Comparison of ENCODE assay signal across 20 cellular contexts in genomic region chr1:115753830-115754229, GRCh38. TPM values are rescaled to one million over a fixed set of nuclear protein-coding genes. Genes with fewer than 3 reads are reported as not detected.
A peak's percentile ranks its signal among the peaks of the same experiment; 100 is the strongest.
DNase-seq lines count a peak whose midpoint lies in the region; ATAC-seq and TF ChIP-seq lines count a peak whose summit lies in the region.
"Had no signal": no experiment of that assay in that cellular context is flagged by ENCODE, and none has a peak within 500 bp of the region (broad histone marks: within the 10 kb centered on the region; RNA-seq: fewer than 3 reads in every experiment).

No MANE protein-coding gene starts in this region.

- H3K9me3 ChIP-seq in HEK293 (ENCODE audit: control insufficient read depth, insufficient read depth, low read depth, low read length) (no peaks in the 10 kb centered on the region), ascending aorta (no peaks in the 10 kb centered on the region), right cardiac atrium (ENCODE audit: control insufficient read depth, low read length) (no peaks in the 10 kb centered on the region), prostate gland (no peaks in the 10 kb centered on the region), neural progenitor cell (ENCODE audit: low read depth) (no peaks in the 10 kb centered on the region)
- H3K9me3 ChIP-seq: A549, BE2C, right lobe of liver had no signal

- no peak overlapping the region for H3K4me2 ChIP-seq in neural progenitor cell
- H3K4me2 ChIP-seq: A549 had no signal

- H3K27me3 ChIP-seq in ascending aorta: no peaks in the 10 kb centered on the region
- H3K27me3 ChIP-seq in right cardiac atrium (ENCODE audit: control insufficient read depth, insufficient read depth): no peaks in the 10 kb centered on the region
- H3K27me3 ChIP-seq in prostate gland (replicated peaks; ENCODE audit: insufficient read depth): no peaks in the 10 kb centered on the region
- no peaks in the 10 kb centered on the region for H3K27me3 ChIP-seq in neural progenitor cell
- H3K27me3 ChIP-seq: BE2C, right lobe of liver had no signal

- no peaks in the 10 kb centered on the region for H3K79me2 ChIP-seq in neural progenitor cell (ENCODE audit: low read depth)

- intact Hi-C loops in ascending aorta (cut with DNase I): no loop called here
- intact Hi-C loops in right cardiac atrium (cut with DNase I): no loop called here
- intact Hi-C loops in prostate gland (cut with DNase I): no loop called here

- no peaks in the 10 kb centered on the region for H3K36me3 Mint-ChIP-seq in neural progenitor cell

- H3K4me3 Mint-ChIP-seq in neural progenitor cell: no peak overlapping the region
- H3K4me3 Mint-ChIP-seq: activated CD4-positive, alpha-beta memory T cell treated with anti-CD3 and anti-CD28 coated beads, Interleukin-2, amount 10 ng/mL, durations not matched to agents 7 days and 5 days had no signal

- H3K4me3 ChIP-seq in HEK293 (ENCODE audit: low read depth, low read length) (no peak overlapping the region), ascending aorta (no peak overlapping the region), right cardiac atrium (ENCODE audit: low read length) (no peak overlapping the region), prostate gland (no peak overlapping the region), neural progenitor cell (no peak overlapping the region)
- H3K4me3 ChIP-seq: A549, right lobe of liver had no signal

- H3F3A ChIP-seq in neural progenitor cell (ENCODE audit: low read depth): no peaks in the 10 kb centered on the region

- TF ChIP-seq CTCF in HEK293 (tag by site-specific recombination; IDR thresholded peaks at IDR 0.05) (no peak), ascending aorta (IDR thresholded peaks at IDR 0.05) (no peak), prostate gland (IDR thresholded peaks at IDR 0.05) (no peak), neural progenitor cell (IDR thresholded peaks at IDR 0.05) (no peak)

- no peaks in the 10 kb centered on the region for H3K27me3 Mint-ChIP-seq in neural progenitor cell (ENCODE audit: insufficient read depth, low read depth)

- H3K9me3 Mint-ChIP-seq in neural progenitor cell: peaks cover 1% of the 10 kb centered on the region
- H3K9me3 Mint-ChIP-seq: activated CD4-positive, alpha-beta memory T cell treated with anti-CD3 and anti-CD28 coated beads, Interleukin-2, amount 10 ng/mL, durations not matched to agents 7 days and 5 days had no signal

- peaks cover 4% of the 10 kb centered on the region for H3K4me1 Mint-ChIP-seq in neural progenitor cell
- H3K4me1 Mint-ChIP-seq: activated CD4-positive, alpha-beta memory T cell treated with anti-CD3 and anti-CD28 coated beads, Interleukin-2, amount 10 ng/mL, durations not matched to agents 7 days and 5 days had no signal

- CTCF ChIA-PET in HEK293 (lab: Yijun Ruan, JAX): interaction anchor here (0.7 to 2.5 kb wide), 3 partner anchors 11 to 47 kb away, joined by 4 to 11 read pairs (median 6); no protein-coding TSS in a partner anchor

- DNase-seq in ascending aorta (ENCODE audit: low spot score in 2 of 2): no peak
- DNase-seq in right cardiac atrium: peak; percentile 43 to 59 (median 52)
- peak; percentile 65 for DNase-seq in prostate gland (ENCODE audit: low spot score)
- DNase-seq in neural progenitor cell (ENCODE audit: low spot score): no peak
- DNase-seq in cortex of kidney (lab: John Stamatoyannopoulos, UW): no peak
- DNase-seq in NCI-H1105 (lab: John Stamatoyannopoulos, UW): no peak
- DNase-seq: activated CD4-positive, alpha-beta memory T cell treated with anti-CD3 and anti-CD28 coated beads, Interleukin-2, amount 10 ng/mL, durations not matched to agents 7 days and 5 days; activated naive CD4-positive, alpha-beta T cell; amygdala; BE2C; COR-L47; DND-41; HCEC 1CT; NCI-H1417; NCI-H526 treated with DMSO at 0.1 percent for 48 hours; right lobe of liver had no signal

- no peak overlapping the region for H2AFZ ChIP-seq in neural progenitor cell (replicated peaks)

- H3K4me1 ChIP-seq in HEK293 (ENCODE audit: control insufficient read depth, insufficient read depth, low read length) (no peaks in the 10 kb centered on the region), ascending aorta (peaks cover 0 to 5% of the 10 kb centered on the region in 2 donors), right cardiac atrium (ENCODE audit: control insufficient read depth, insufficient read depth, low read length) (peaks cover 16% of the 10 kb centered on the region), prostate gland (replicated peaks) (no peaks in the 10 kb centered on the region), neural progenitor cell (no peaks in the 10 kb centered on the region)
- H3K4me1 ChIP-seq: A549, BE2C, right lobe of liver had no signal

- H3K27ac Mint-ChIP-seq in neural progenitor cell: no peak overlapping the region
- H3K27ac Mint-ChIP-seq: activated CD4-positive, alpha-beta memory T cell treated with anti-CD3 and anti-CD28 coated beads, Interleukin-2, amount 10 ng/mL, durations not matched to agents 7 days and 5 days had no signal

- H3K27ac ChIP-seq in HEK293 (ENCODE audit: extremely low read depth, low read depth, low read length) (no peak overlapping the region), ascending aorta (peak overlapping the region; percentile 2 to 42), right cardiac atrium (ENCODE audit: low read length) (peak overlapping the region; percentile 93), prostate gland (no peak overlapping the region), neural progenitor cell (no peak overlapping the region)
- H3K27ac ChIP-seq: A549, right lobe of liver had no signal

- H3K36me3 ChIP-seq in HEK293 (ENCODE audit: control insufficient read depth in 2 of 2, insufficient read depth in 1 of 2, low read length in 2 of 2): no peaks in the 10 kb centered on the region
- no peaks in the 10 kb centered on the region for H3K36me3 ChIP-seq in ascending aorta
- H3K36me3 ChIP-seq in prostate gland: no peaks in the 10 kb centered on the region
- no peaks in the 10 kb centered on the region for H3K36me3 ChIP-seq in neural progenitor cell
- H3K36me3 ChIP-seq: BE2C, right lobe of liver had no signal

- no peak overlapping the region for H3K9ac ChIP-seq in neural progenitor cell

- 37% methylated on average over 8 of the region's 8 CpGs for WGBS in right cardiac atrium
- WGBS in prostate gland: 13% methylated on average over 8 of the region's 8 CpGs

- POLR2A ChIA-PET in HEK293 (lab: Yijun Ruan, JAX): no interaction called here

- peak; percentile 85 for ATAC-seq in right cardiac atrium
- no peak for ATAC-seq in HG03469 (IDR thresholded peaks at IDR 0.05; ENCODE audit: unreplicated experiment)
- ATAC-seq: A549 had no signal

- H4K20me1 ChIP-seq in neural progenitor cell (ENCODE audit: low read depth): no peaks in the 10 kb centered on the region

- no peak for TF ChIP-seq POLR2A in prostate gland (IDR thresholded peaks at IDR 0.05)

TF ChIP-seq in HEK293, 187 proteins besides CTCF, POLR2A, EP300 and RAD21:
- TF ChIP-seq ZFHX2 (tag by site-specific recombination; conservative IDR thresholded peaks at IDR 0.05): 0 out of 2 replicates have a peak, but pooled peaks have one; percentile 15
- no peak for TF ChIP-seq ZNF449 (tag by site-specific recombination; IDR thresholded peaks at IDR 0.05)

RNA-seq across cellular contexts. Expression of gene CASQ2, which starts 14.7 kb away (rescaled TPM):
- total RNA-seq in ascending aorta: 3.8 TPM
- 100 to 1,000 TPM; 706 to 865 (median 788) TPM for total RNA-seq in right cardiac atrium
- 702 TPM for polyA plus RNA-seq in right cardiac atrium
- 1 to 10 TPM; 6.4 to 6.6 TPM for total RNA-seq in prostate gland
- total RNA-seq in neural progenitor cell (ENCODE audit: low replicate concordance): not detected in 2 replicates
- total RNA-seq: activated CD4-positive, alpha-beta memory T cell treated with anti-CD3 and anti-CD28 coated beads, Interleukin-2, amount 10 ng/mL, durations not matched to agents 7 days and 5 days; mononuclear cell had no signal
- polyA plus RNA-seq: A549 had no signal

Comparison
In these comparisons a context has a peak if more than half of its experiments do, and no peak if none do; other contexts are left out.
1. H3K27ac ChIP-seq: peak in ascending aorta (2 of 2) and right cardiac atrium (single experiment); none in HEK293 (single experiment), prostate gland (0 of 2) and neural progenitor cell (single experiment).
2. DNase-seq: peak in right cardiac atrium (3 of 3) and prostate gland (single experiment); none in ascending aorta (0 of 2), neural progenitor cell (single experiment), cortex of kidney (single experiment) and NCI-H1105 (single experiment).
3. RNA of gene CASQ2, which starts 14.7 kb away (total RNA-seq): 706 to 865 TPM in right cardiac atrium; 6.4 to 6.6 TPM in prostate gland, 3.8 TPM in ascending aorta (single experiment) and not detected in neural progenitor cell; every median in the first group is over 10 times any median in the second.